ENCODE assay signal across 1 cellular context in the genomic region with DNA sequence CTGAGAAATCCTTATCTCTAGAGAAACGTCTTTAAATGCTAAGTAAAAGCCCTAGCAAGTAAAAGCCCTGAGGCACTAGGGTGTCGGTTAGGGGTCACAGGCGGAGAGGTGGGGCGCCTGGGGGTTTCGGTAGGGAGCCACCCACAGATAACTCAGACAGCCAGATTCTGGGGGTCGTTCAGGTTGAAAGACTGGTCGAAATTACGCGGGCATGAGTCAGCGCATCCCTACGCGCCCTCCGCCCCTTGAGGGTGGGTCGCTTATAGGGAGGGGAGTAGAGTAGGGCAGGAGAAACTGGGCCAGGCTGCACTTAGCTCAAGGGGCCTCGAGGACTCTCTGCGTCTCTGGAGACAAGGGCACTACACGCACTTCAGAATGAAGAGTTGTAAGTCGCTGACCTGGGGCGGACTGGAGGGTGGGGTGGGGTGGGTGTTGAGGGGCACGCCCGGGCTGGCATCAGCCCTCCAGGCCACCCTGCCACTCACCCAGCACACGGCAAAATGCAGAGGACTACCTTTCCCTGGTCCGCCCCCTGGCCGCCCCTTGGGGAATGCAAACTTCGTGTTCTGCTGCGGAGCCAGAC.
TF ChIP-seq lines count a peak whose summit lies in the region.

No MANE protein-coding gene starts in this region.

TF ChIP-seq in GM12878, 131 proteins besides CTCF, POLR2A, EP300 and RAD21:
- TF ChIP-seq MTA2 (IDR thresholded peaks at IDR 0.05; ENCODE audit: low read depth): no peak
- TF ChIP-seq SP1 (IDR thresholded peaks at IDR 0.05; ENCODE audit: low read depth, low read length): no peak
- TF ChIP-seq JUND (IDR thresholded peaks at IDR 0.05; ENCODE audit: low read depth, low read length): no peak
- no peak for TF ChIP-seq FOS (IDR thresholded peaks at IDR 0.05; ENCODE audit: borderline replicate concordance, extremely low read depth, insufficient read length)
- no peak for TF ChIP-seq TAF1 (IDR thresholded peaks at IDR 0.05; ENCODE audit: borderline replicate concordance, low read depth, low read length)
- TF ChIP-seq SMC3 (IDR thresholded peaks at IDR 0.05; ENCODE audit: borderline replicate concordance, low read length): no peak
